14 cellular contexts compared by ENCODE assay signal in the genomic region with DNA sequence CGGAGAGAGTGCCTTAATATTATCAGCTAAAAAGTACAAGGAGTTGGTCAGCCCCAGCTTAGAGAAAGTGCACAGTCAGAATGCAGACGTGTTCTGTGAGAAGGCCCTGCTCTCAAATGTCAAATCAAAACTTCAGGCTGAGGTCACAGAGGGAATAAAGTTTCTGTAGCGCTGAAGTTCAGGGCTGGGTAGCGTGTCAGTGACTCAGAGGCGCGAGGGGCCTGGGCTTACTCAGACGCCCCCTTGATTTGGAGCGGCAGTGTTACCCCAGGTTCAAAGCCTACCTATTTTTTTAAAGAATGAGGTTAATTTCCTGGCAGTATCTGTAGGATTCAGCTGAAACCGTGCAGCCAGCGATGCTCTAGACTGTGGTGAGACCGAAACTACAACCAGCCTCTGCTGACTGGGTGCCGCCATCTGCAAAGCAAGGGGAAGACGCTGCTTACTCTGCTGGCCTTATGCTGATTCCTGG. TPM values are rescaled to one million over a fixed set of nuclear protein-coding genes. Genes with fewer than 3 reads are reported as not detected.
DNase-seq lines count a peak whose midpoint lies in the region; FAIRE-seq lines count a peak whose summit lies in the region.
"Had no signal": no experiment of that assay in that cellular context is flagged by ENCODE, and none has a peak within 500 bp of the region (broad histone marks: within the 10 kb centered on the region; RNA-seq: fewer than 3 reads in every experiment).

No MANE protein-coding gene starts in this region.

- H3K4me3 ChIP-seq in H7 (ENCODE audit: insufficient read depth, low read depth, low read length) = no peak overlapping the region
- H3K4me3 ChIP-seq: breast epithelium, upper lobe of right lung had no signal

- FAIRE-seq in urothelium cell line (lab: Jason Lieb, UNC) = no peak

- peaks cover 8% of the 10 kb centered on the region for H3K36me3 ChIP-seq in H7 (replicated peaks; ENCODE audit: control insufficient read depth, insufficient read depth, low read length)
- H3K36me3 ChIP-seq: breast epithelium had no signal

- no peaks in the 10 kb centered on the region for H3K27me3 ChIP-seq in H7 (ENCODE audit: control insufficient read depth, insufficient read depth, low read length)
- H3K27me3 ChIP-seq: breast epithelium, upper lobe of right lung had no signal

- in situ Hi-C loops in G401 (cut with HindIII; ENCODE audit: low sequenced_read_pairs) = no loop called here

- DNase-seq in activated CD8-positive, alpha-beta memory T cell treated with anti-CD3 and anti-CD28 coated beads for 24 hours = peak; percentile 66
- no peak for DNase-seq in activated CD8-positive, alpha-beta memory T cell treated with anti-CD3 and anti-CD28 coated beads, Interleukin-2, amount 50 U/mL, for 4 hours
- DNase-seq in H7 (peak; percentile 11), G401 (ENCODE audit: low spot score) (no peak), urothelium cell line (ENCODE audit: low spot score) (no peak), NCI-H1048 (lab: John Stamatoyannopoulos, UW) (no peak)
- DNase-seq in activated CD8-positive, alpha-beta memory T cell treated with anti-CD3 and anti-CD28 coated beads, Interleukin-2, amount 50 U/mL, for 24 hours (ENCODE audit: extremely low read depth) = peak; percentile 29
- DNase-seq in stimulated activated CD4-positive, alpha-beta T cell treated with anti-CD3 and anti-CD28 coated beads, Interleukin-4, amount 100 ng/mL, for 1 hour = peak; percentile 45
- DNase-seq: effector memory CD4-positive, alpha-beta T cell; mesendoderm; NCI-H1417; occipital lobe; upper lobe of right lung had no signal

RNA-seq across cellular contexts. Expression of gene CIAO3, which starts 4.8 kb away (rescaled TPM):
- 42.6 and 46.1 TPM in 2 replicates for total RNA-seq in H7 (2014; rRNA removed; shearing (Covaris generic))
- total RNA-seq in G401 (2014; rRNA removed; shearing (Covaris generic)) = 29.6 and 49.4 TPM in 2 replicates

RNA-seq across cellular contexts. Expression of gene HAGHL, which starts 9.1 kb away (rescaled TPM):
- total RNA-seq in H7 (2014; rRNA removed; shearing (Covaris generic)) = 26.6 and 33.1 TPM in 2 replicates
- total RNA-seq in G401 (2014; rRNA removed; shearing (Covaris generic)) = 42.3 and 43.1 TPM in 2 replicates

RNA-seq across cellular contexts. Expression of gene CCDC78, which starts 9.8 kb away (rescaled TPM):
- 11.3 and 21.0 TPM in 2 replicates for total RNA-seq in H7 (2014; rRNA removed; shearing (Covaris generic))
- total RNA-seq in G401 (2014; rRNA removed; shearing (Covaris generic)) = 20.0 and 26.4 TPM in 2 replicates

RNA-seq across cellular contexts. Expression of gene ANTKMT, which starts 15.1 kb away (rescaled TPM):
- total RNA-seq in H7 (2014; rRNA removed; shearing (Covaris generic)) = 22.6 and 29.8 TPM in 2 replicates
- total RNA-seq in G401 (2014; rRNA removed; shearing (Covaris generic)) = 45.5 and 47.6 TPM in 2 replicates

RNA-seq across cellular contexts. Expression of gene METRN, which starts 21.1 kb away (rescaled TPM):
- total RNA-seq in H7 (2014; rRNA removed; shearing (Covaris generic)) = 49.6 and 64.2 TPM in 2 replicates
- 428 and 493 TPM in 2 replicates for total RNA-seq in G401 (2014; rRNA removed; shearing (Covaris generic))

Comparison
In these comparisons a context has a peak if more than half of its experiments do, and no peak if none do; other contexts are left out.
1. DNase-seq: peak in activated CD8-positive, alpha-beta memory T cell treated with anti-CD3 and anti-CD28 coated beads for 24 hours (single experiment), H7 (single experiment), activated CD8-positive, alpha-beta memory T cell treated with anti-CD3 and anti-CD28 coated beads, Interleukin-2, amount 50 U/mL, for 24 hours (single experiment) and stimulated activated CD4-positive, alpha-beta T cell treated with anti-CD3 and anti-CD28 coated beads, Interleukin-4, amount 100 ng/mL, for 1 hour (single experiment); none in activated CD8-positive, alpha-beta memory T cell treated with anti-CD3 and anti-CD28 coated beads, Interleukin-2, amount 50 U/mL, for 4 hours (single experiment), G401 (single experiment), urothelium cell line (single experiment) and NCI-H1048 (single experiment).